ENCODE assay signal across 10 cellular contexts in the genomic region with DNA sequence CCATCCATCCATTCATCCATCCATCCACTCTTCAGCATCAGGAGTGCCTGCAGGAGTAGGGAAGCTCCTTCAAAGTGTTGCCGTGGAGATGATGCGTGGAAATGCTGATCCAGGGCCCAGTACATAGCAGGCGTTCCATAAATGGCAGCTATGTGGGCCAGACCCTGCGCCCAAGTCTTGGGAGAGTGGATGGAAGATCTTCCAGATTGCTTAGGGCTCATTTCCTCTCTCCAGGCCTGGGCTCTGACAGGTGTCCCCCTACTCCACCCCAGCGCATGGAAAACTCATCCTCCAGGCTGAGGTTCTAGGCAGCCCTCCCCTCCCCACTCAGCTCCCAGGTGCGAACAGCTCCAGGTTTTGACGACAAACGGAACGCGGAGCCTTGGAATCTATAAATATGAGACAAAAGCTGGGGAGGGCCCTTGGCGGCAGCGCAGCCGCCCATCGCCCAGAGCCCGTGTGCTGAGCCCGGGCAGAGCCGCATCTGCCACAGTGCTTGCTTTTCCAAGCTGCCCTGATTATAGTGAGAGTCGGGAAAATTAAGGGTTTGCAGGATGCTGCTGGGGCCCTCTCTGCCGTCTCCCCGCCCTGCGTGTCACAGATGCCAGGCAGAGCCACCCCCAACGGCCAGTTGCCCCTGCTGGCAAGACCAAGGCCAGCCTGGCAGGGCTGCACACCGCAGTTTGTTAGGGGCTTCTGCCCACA. TPM values are rescaled to one million over a fixed set of nuclear protein-coding genes. Genes with fewer than 3 reads are reported as not detected.
DNase-seq lines count a peak whose midpoint lies in the region; ATAC-seq and TF ChIP-seq lines count a peak whose summit lies in the region.
"Had no signal": no experiment of that assay in that cellular context is flagged by ENCODE, and none has a peak within 500 bp of the region (broad histone marks: within the 10 kb centered on the region; RNA-seq: fewer than 3 reads in every experiment).

No MANE protein-coding gene starts in this region.

- H2AFZ ChIP-seq in PC-9, result no peak overlapping the region

- no peaks in the 10 kb centered on the region for H3F3A ChIP-seq in PC-9 (ENCODE audit: insufficient read depth, low read depth)

- no peak for TF ChIP-seq POLR2A in stomach (IDR thresholded peaks at IDR 0.05)

- TF ChIP-seq EP300 in stomach (IDR thresholded peaks at IDR 0.05), result no peak

- no peak overlapping the region for H3K27ac Mint-ChIP-seq in CD8-positive, alpha-beta memory T cell
- no peak overlapping the region for H3K27ac Mint-ChIP-seq in activated naive CD8-positive, alpha-beta T cell treated with anti-CD3 and anti-CD28 coated beads, Interleukin-2, amount 10 ng/mL, durations not matched to agents 7 days and 5 days
- no peak overlapping the region for H3K27ac Mint-ChIP-seq in natural killer cell treated with Interleukin-12 subunit alpha and Interleukin-12 subunit beta and Interleukin-15 and Interleukin-18, amount 100 ng/mL, for 72 hours
- H3K27ac Mint-ChIP-seq: activated CD8-positive, alpha-beta memory T cell treated with anti-CD3 and anti-CD28 coated beads, Interleukin-2, amount 10 ng/mL, durations not matched to agents 7 days and 5 days had no signal

- DNase-seq in CD8-positive, alpha-beta memory T cell, result peak in 1 of 5 donors; percentile 38
- DNase-seq in activated naive CD8-positive, alpha-beta T cell treated with anti-CD3 and anti-CD28 coated beads, Interleukin-2, amount 10 ng/mL, durations not matched to agents 7 days and 5 days, result peak; percentile 31
- peak; percentile 58 for DNase-seq in natural killer cell treated with Interleukin-12 subunit alpha and Interleukin-12 subunit beta and Interleukin-15 and Interleukin-18, amount 100 ng/mL, for 72 hours (ENCODE audit: low spot score)
- DNase-seq in stomach, result no peak
- DNase-seq in occipital lobe (lab: John Stamatoyannopoulos, UW), result no peak
- no peak for DNase-seq in PC-9
- DNase-seq: activated CD8-positive, alpha-beta memory T cell treated with anti-CD3 and anti-CD28 coated beads, Interleukin-2, amount 10 ng/mL, durations not matched to agents 7 days and 5 days; central memory CD4-positive, alpha-beta T cell; NCI-H1105 had no signal

- CTCF ChIA-PET in CD8-positive, alpha-beta memory T cell (lab: Charles Lee), result no interaction called here
- CTCF ChIA-PET in PC-9 (lab: Charles Lee), result no interaction called here

- peak overlapping the region in 6 of 7 donors; percentile 41 to 62 (median 56) for H3K4me3 Mint-ChIP-seq in CD8-positive, alpha-beta memory T cell
- H3K4me3 Mint-ChIP-seq in activated naive CD8-positive, alpha-beta T cell treated with anti-CD3 and anti-CD28 coated beads, Interleukin-2, amount 10 ng/mL, durations not matched to agents 7 days and 5 days, result peak overlapping the region; percentile 43
- no peak overlapping the region for H3K4me3 Mint-ChIP-seq in natural killer cell treated with Interleukin-12 subunit alpha and Interleukin-12 subunit beta and Interleukin-15 and Interleukin-18, amount 100 ng/mL, for 72 hours

- POLR2A ChIA-PET in CD8-positive, alpha-beta memory T cell (lab: Charles Lee), result no interaction called here
- POLR2A ChIA-PET in activated naive CD8-positive, alpha-beta T cell treated with anti-CD3 and anti-CD28 coated beads, Interleukin-2, amount 10 ng/mL, durations not matched to agents 7 days and 5 days (lab: Charles Lee), result no interaction called here
- POLR2A ChIA-PET in PC-9 (lab: Charles Lee; ENCODE audit: unreplicated experiment), result no interaction called here

- no peaks in the 10 kb centered on the region for H3K9me3 Mint-ChIP-seq in CD8-positive, alpha-beta memory T cell
- H3K9me3 Mint-ChIP-seq in activated naive CD8-positive, alpha-beta T cell treated with anti-CD3 and anti-CD28 coated beads, Interleukin-2, amount 10 ng/mL, durations not matched to agents 7 days and 5 days, result no peaks in the 10 kb centered on the region
- no peaks in the 10 kb centered on the region for H3K9me3 Mint-ChIP-seq in natural killer cell treated with Interleukin-12 subunit alpha and Interleukin-12 subunit beta and Interleukin-15 and Interleukin-18, amount 100 ng/mL, for 72 hours

- no peaks in the 10 kb centered on the region for H3K9me3 ChIP-seq in BLaER1 treated with 17β-estradiol and CSF1 and Interleukin-3, amounts not matched to agents 10 nM and 100 nM (replicated peaks in 1 of 11)
- no peaks in the 10 kb centered on the region for H3K9me3 ChIP-seq in CD8-positive, alpha-beta memory T cell (ENCODE audit: low read length)
- H3K9me3 ChIP-seq in stomach, result no peaks in the 10 kb centered on the region
- no peaks in the 10 kb centered on the region for H3K9me3 ChIP-seq in PC-9 (ENCODE audit: insufficient read depth, low read depth)

- H3K27ac ChIP-seq in BLaER1 treated with 17β-estradiol and CSF1 and Interleukin-3, amounts not matched to agents 10 nM and 100 nM, result peak overlapping the region in 2 of 11 experiments; percentile 25 to 68; a peak in 2 of 22 replicates
- no peak overlapping the region for H3K27ac ChIP-seq in CD8-positive, alpha-beta memory T cell (ENCODE audit: low read depth, low read length)
- no peak overlapping the region for H3K27ac ChIP-seq in stomach
- no peak overlapping the region for H3K27ac ChIP-seq in PC-9

- TF ChIP-seq CTCF in stomach (IDR thresholded peaks at IDR 0.05) (no peak), PC-9 (conservative IDR thresholded peaks at IDR 0.05) (no peak)

- ATAC-seq in activated naive CD8-positive, alpha-beta T cell treated with anti-CD3 and anti-CD28 coated beads, Interleukin-2, amount 10 ng/mL, durations not matched to agents 7 days and 5 days (ENCODE audit: low read depth), result no peak
- no peak for ATAC-seq in natural killer cell treated with Interleukin-12 subunit alpha and Interleukin-12 subunit beta and Interleukin-15 and Interleukin-18, amount 100 ng/mL, for 72 hours

- WGBS in stomach, 5 donors, result 85 to 91% (median 89%) methylated on average over 18 to 23 of the region's 23 CpGs

- no peaks in the 10 kb centered on the region for H3K36me3 Mint-ChIP-seq in CD8-positive, alpha-beta memory T cell
- H3K36me3 Mint-ChIP-seq in activated naive CD8-positive, alpha-beta T cell treated with anti-CD3 and anti-CD28 coated beads, Interleukin-2, amount 10 ng/mL, durations not matched to agents 7 days and 5 days, result no peaks in the 10 kb centered on the region
- no peaks in the 10 kb centered on the region for H3K36me3 Mint-ChIP-seq in natural killer cell treated with Interleukin-12 subunit alpha and Interleukin-12 subunit beta and Interleukin-15 and Interleukin-18, amount 100 ng/mL, for 72 hours
- H3K36me3 Mint-ChIP-seq: activated CD8-positive, alpha-beta memory T cell treated with anti-CD3 and anti-CD28 coated beads, Interleukin-2, amount 10 ng/mL, durations not matched to agents 7 days and 5 days had no signal

- peaks cover 15 to 32% (median 22%) of the 10 kb centered on the region in 11 experiments; a peak in 21 of 22 replicates for H3K27me3 ChIP-seq in BLaER1 treated with 17β-estradiol and CSF1 and Interleukin-3, amounts not matched to agents 10 nM and 100 nM
- H3K27me3 ChIP-seq in CD8-positive, alpha-beta memory T cell (ENCODE audit: insufficient read depth, low read length, poor library complexity, severe bottlenecking), result peaks cover 4% of the 10 kb centered on the region
- H3K27me3 ChIP-seq in stomach (peaks cover 4 to 50% (median 36%) of the 10 kb centered on the region in 3 donors), PC-9 (ENCODE audit: insufficient read depth, low read depth) (peaks cover 29% of the 10 kb centered on the region; the same call in 1 of the 2 replicates)

- no peaks in the 10 kb centered on the region for H3K9me2 ChIP-seq in PC-9 (ENCODE audit: insufficient read depth)

- H3K9ac ChIP-seq in BLaER1 treated with 17β-estradiol and CSF1 and Interleukin-3, amounts not matched to agents 10 nM and 100 nM, result no peak overlapping the region

- H3K79me2 ChIP-seq in PC-9 (ENCODE audit: low read depth), result no peaks in the 10 kb centered on the region

- no peaks in the 10 kb centered on the region for H3K36me3 ChIP-seq in BLaER1 treated with 17β-estradiol and CSF1 and Interleukin-3, amounts not matched to agents 10 nM and 100 nM
- no peaks in the 10 kb centered on the region for H3K36me3 ChIP-seq in CD8-positive, alpha-beta memory T cell (ENCODE audit: insufficient read depth, low read length)
- H3K36me3 ChIP-seq in stomach (no peaks in the 10 kb centered on the region), PC-9 (ENCODE audit: low read depth) (no peaks in the 10 kb centered on the region)

- peak overlapping the region in 3 of 10 experiments; percentile 66 to 78 (median 68); a peak in 5 of 20 replicates for H3K4me3 ChIP-seq in BLaER1 treated with 17β-estradiol and CSF1 and Interleukin-3, amounts not matched to agents 10 nM and 100 nM
- no peak overlapping the region for H3K4me3 ChIP-seq in CD8-positive, alpha-beta memory T cell (ENCODE audit: low read length)
- no peak overlapping the region for H3K4me3 ChIP-seq in stomach
- no peak overlapping the region for H3K4me3 ChIP-seq in PC-9

- H3K4me1 Mint-ChIP-seq in CD8-positive, alpha-beta memory T cell, result peaks cover 0 to 7% (median 6%) of the 10 kb centered on the region in 3 donors
- peaks cover 6% of the 10 kb centered on the region for H3K4me1 Mint-ChIP-seq in activated naive CD8-positive, alpha-beta T cell treated with anti-CD3 and anti-CD28 coated beads, Interleukin-2, amount 10 ng/mL, durations not matched to agents 7 days and 5 days
- no peaks in the 10 kb centered on the region for H3K4me1 Mint-ChIP-seq in natural killer cell treated with Interleukin-12 subunit alpha and Interleukin-12 subunit beta and Interleukin-15 and Interleukin-18, amount 100 ng/mL, for 72 hours (ENCODE audit: low read depth in 2 of 2)

- intact Hi-C loops in stomach (cut with DNase I; ENCODE audit: low total_unique reads) (no loop called here), PC-9 (cut with micrococcal nuclease; ENCODE audit: unreplicated experiment) (no loop called here)

- peaks cover 18 to 22% of the 10 kb centered on the region in 2 donors for H3K27me3 Mint-ChIP-seq in CD8-positive, alpha-beta memory T cell
- peaks cover 18% of the 10 kb centered on the region for H3K27me3 Mint-ChIP-seq in activated naive CD8-positive, alpha-beta T cell treated with anti-CD3 and anti-CD28 coated beads, Interleukin-2, amount 10 ng/mL, durations not matched to agents 7 days and 5 days
- H3K27me3 Mint-ChIP-seq in natural killer cell treated with Interleukin-12 subunit alpha and Interleukin-12 subunit beta and Interleukin-15 and Interleukin-18, amount 100 ng/mL, for 72 hours, result peaks cover 17 to 31% of the 10 kb centered on the region in 2 donors

- peak overlapping the region; percentile 93 to 100 (median 99) for H3K4me2 ChIP-seq in BLaER1 treated with 17β-estradiol and CSF1 and Interleukin-3, amounts not matched to agents 10 nM and 100 nM
- H3K4me2 ChIP-seq in PC-9, result no peak overlapping the region

- peaks cover 0 to 13% (median 0%) of the 10 kb centered on the region in 11 experiments; a peak in 6 of 22 replicates for H4K20me1 ChIP-seq in BLaER1 treated with 17β-estradiol and CSF1 and Interleukin-3, amounts not matched to agents 10 nM and 100 nM
- H4K20me1 ChIP-seq in PC-9 (ENCODE audit: insufficient read depth), result no peaks in the 10 kb centered on the region

- peaks cover 11 to 43% (median 38%) of the 10 kb centered on the region in 10 experiments; a peak in 19 of 20 replicates for H3K4me1 ChIP-seq in BLaER1 treated with 17β-estradiol and CSF1 and Interleukin-3, amounts not matched to agents 10 nM and 100 nM
- no peaks in the 10 kb centered on the region for H3K4me1 ChIP-seq in CD8-positive, alpha-beta memory T cell (ENCODE audit: insufficient read depth, low read length)
- H3K4me1 ChIP-seq in stomach, result peaks cover 6 to 17% (median 12%) of the 10 kb centered on the region in 4 donors
- no peaks in the 10 kb centered on the region for H3K4me1 ChIP-seq in PC-9 (replicated peaks; ENCODE audit: insufficient read depth)

- no TSS peak for BruUV-seq in PC-9 (replicated peaks; lab: Mats Ljungman, UMichigan)

RNA-seq across cellular contexts. Expression of a gene that starts 1.6 kb away (rescaled TPM):
- 1 to 10 TPM; 2.4 TPM for total RNA-seq in CD8-positive, alpha-beta memory T cell
- 0.26 TPM for polyA plus RNA-seq in CD8-positive, alpha-beta memory T cell
- total RNA-seq in activated naive CD8-positive, alpha-beta T cell treated with anti-CD3 and anti-CD28 coated beads, Interleukin-2, amount 10 ng/mL, durations not matched to agents 7 days and 5 days, result 1 to 10 TPM; 1.5 to 2.3 TPM
- total RNA-seq in natural killer cell treated with Interleukin-12 subunit alpha and Interleukin-12 subunit beta and Interleukin-15 and Interleukin-18, amount 100 ng/mL, for 72 hours, result not detected
- total RNA-seq in stomach (1 to 10 TPM in 1 of 5 donors, not detected in 4; 1.1 TPM), occipital lobe (8.1 TPM), PC-9 (2021) (not detected in 2 replicates)
- polyA plus RNA-seq in stomach, result under 1 TPM; 0.31 to 0.92 (median 0.75) TPM

Comparison
In these comparisons a context has a peak if more than half of its experiments do, and no peak if none do; other contexts are left out.
1. DNase-seq: peak in activated naive CD8-positive, alpha-beta T cell treated with anti-CD3 and anti-CD28 coated beads, Interleukin-2, amount 10 ng/mL, durations not matched to agents 7 days and 5 days (single experiment) and natural killer cell treated with Interleukin-12 subunit alpha and Interleukin-12 subunit beta and Interleukin-15 and Interleukin-18, amount 100 ng/mL, for 72 hours (single experiment); none in stomach (single experiment), occipital lobe (single experiment) and PC-9 (0 of 2).